Comparison of ENCODE assay signal across 27 cellular contexts in the genomic region with DNA sequence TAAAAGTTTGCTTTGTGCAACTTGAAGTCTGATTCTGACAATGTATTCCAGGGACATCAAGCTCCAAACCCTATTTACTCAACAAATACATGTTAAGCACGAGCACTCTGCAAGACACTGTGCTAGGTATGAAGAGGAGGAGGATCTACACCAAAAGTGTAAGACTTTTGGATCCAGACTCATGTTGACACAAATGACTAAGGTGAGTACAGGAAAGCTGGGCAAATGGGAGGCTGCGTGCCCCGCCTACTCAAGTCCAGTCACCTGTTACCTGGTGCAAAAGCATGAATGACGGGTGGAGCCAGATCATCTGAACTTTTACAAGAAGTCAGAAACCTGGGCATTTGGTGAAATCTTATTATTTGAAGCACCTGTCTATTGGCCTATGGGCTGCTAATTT.
"Had no signal": no experiment of that assay in that cellular context is flagged by ENCODE, and none has a peak within 500 bp of the region (broad histone marks: within the 10 kb centered on the region; RNA-seq: fewer than 3 reads in every experiment).

No MANE protein-coding gene starts in this region.

- H3K9me3 ChIP-seq: lower lobe of right lung, thyroid gland had no signal

- DNase-seq: cortex of kidney; effector memory CD8-positive, alpha-beta T cell; foreskin keratinocyte; glutamatergic neuron; heart right ventricle; hypothalamus; immature natural killer cell; islet precursor cell; kidney glomerular epithelial cell; left colon; left ventricle myocardium superior; lower lobe of right lung; mesenchymal stem cell; midbrain; naive thymus-derived CD4-positive, alpha-beta T cell; sigmoid colon; stimulated activated CD4-positive, alpha-beta T cell treated with anti-CD3 and anti-CD28 coated beads, Interleukin-2, amount 100 ng/mL, for 24 hours; stimulated activated CD4-positive, alpha-beta T cell treated with anti-CD3 and anti-CD28 coated beads, Interleukin-4, amount 100 ng/mL, for 24 hours; stimulated activated naive CD4-positive, alpha-beta T cell treated with Interleukin-2 at 50 U/mL for 16 hours; stomach; thyroid gland; trophoblast cell had no signal

- H3K4me2 ChIP-seq: neural progenitor cell had no signal

- H2AFZ ChIP-seq: neural progenitor cell, parathyroid adenoma had no signal

- H3K36me3 ChIP-seq: esophagus muscularis mucosa, heart right ventricle, lower lobe of right lung, neural progenitor cell, right atrium auricular region, sigmoid colon, stomach, thyroid gland had no signal

- H3K9ac ChIP-seq: neural progenitor cell, parathyroid adenoma had no signal

- H3K27ac ChIP-seq: esophagus muscularis mucosa, foreskin keratinocyte, heart right ventricle, lower lobe of right lung, neural progenitor cell, parathyroid adenoma, right atrium auricular region, sigmoid colon, stomach, thyroid gland had no signal

- H3K4me3 ChIP-seq: esophagus muscularis mucosa, heart right ventricle, lower lobe of right lung, neural progenitor cell, right atrium auricular region, sigmoid colon, stomach, thyroid gland had no signal

- H3K79me2 ChIP-seq: parathyroid adenoma had no signal

- H3K27me3 ChIP-seq: esophagus muscularis mucosa, heart right ventricle, neural progenitor cell, right atrium auricular region, sigmoid colon, stomach, thyroid gland had no signal

- ATAC-seq: effector memory CD8-positive, alpha-beta T cell; foreskin keratinocyte; heart right ventricle; left colon; left ventricle myocardium superior; lower lobe of right lung; naive thymus-derived CD4-positive, alpha-beta T cell; stimulated activated effector memory CD8-positive, alpha-beta T cell treated with anti-CD3 and anti-CD28 coated beads, Interleukin-12 subunit alpha, Interleukin-12 subunit beta, amount 100 ng/mL, for 72 hours had no signal

- H3K4me1 ChIP-seq: esophagus muscularis mucosa, foreskin keratinocyte, heart right ventricle, lower lobe of right lung, neural progenitor cell, parathyroid adenoma, right atrium auricular region, sigmoid colon, stomach, thyroid gland had no signal
